ENCODE assay signal across 16 cellular contexts in the genomic region with DNA sequence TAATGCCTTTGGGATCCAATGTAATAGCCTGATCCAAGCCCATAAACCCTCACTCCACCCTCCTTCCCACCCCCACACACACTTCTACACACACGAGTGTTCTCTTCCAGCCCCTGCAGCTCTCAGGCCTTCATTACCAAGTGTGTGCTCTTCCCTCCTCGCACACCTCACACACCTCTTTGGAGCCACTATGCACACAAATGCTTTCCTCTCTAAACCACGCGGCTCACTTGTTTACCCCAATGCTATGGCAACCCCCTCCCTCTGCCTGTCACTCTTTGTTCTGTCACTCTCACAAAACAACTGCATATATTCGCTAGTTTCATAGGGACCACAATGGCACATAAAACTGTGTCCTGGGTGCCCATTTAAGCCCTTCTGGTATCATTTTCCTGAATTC. TPM values are rescaled to one million over a fixed set of nuclear protein-coding genes. Genes with fewer than 3 reads are reported as not detected.
DNase-seq lines count a peak whose midpoint lies in the region; ATAC-seq, FAIRE-seq and TF ChIP-seq lines count a peak whose summit lies in the region.
"Had no signal": no experiment of that assay in that cellular context is flagged by ENCODE, and none has a peak within 500 bp of the region (broad histone marks: within the 10 kb centered on the region; RNA-seq: fewer than 3 reads in every experiment).

No MANE protein-coding gene starts in this region.

- peaks cover 12% of the 10 kb centered on the region for H3K79me1 ChIP-seq in H1 (ENCODE audit: low read depth, low read length)

- H4K91ac ChIP-seq in H1 (replicated peaks; ENCODE audit: insufficient read length, low read length), result no peak overlapping the region

- H3K27me3 Mint-ChIP-seq in stimulated activated naive B cell treated with anti-CD40 and anti-IgM and Interleukin-4, amounts not matched to agents 10 μg/mL and 1 μg/mL and 100 μg/mL, for 72 hours, result no peaks in the 10 kb centered on the region
- H3K27me3 Mint-ChIP-seq: activated CD4-positive, alpha-beta memory T cell treated with anti-CD3 and anti-CD28 coated beads for 36 hours had no signal

- no peaks in the 10 kb centered on the region for H3K27me3 ChIP-seq in H1 (replicated peaks in 1 of 4; ENCODE audit: control insufficient read depth in 3 of 4, extremely low read depth in 1 of 4, insufficient read depth in 3 of 4, low read length in 3 of 4)
- H3K27me3 ChIP-seq: cardiac muscle cell, tibial nerve had no signal

- no peak overlapping the region for H4K8ac ChIP-seq in H1 (ENCODE audit: extremely low read depth, insufficient read depth, low read length)

- peaks cover 4 to 93% of the 10 kb centered on the region in 2 experiments for H3K79me2 ChIP-seq in H1 (ENCODE audit: control insufficient read depth in 1 of 2, insufficient read depth in 2 of 2, low read length in 2 of 2)

- no peak for TF ChIP-seq EP300 in H1 (IDR thresholded peaks at IDR 0.05; ENCODE audit: borderline replicate concordance in 1 of 2, low read depth in 2 of 2, low read length in 2 of 2)

- peaks cover 24 to 41% of the 10 kb centered on the region in 2 donors for H3K36me3 Mint-ChIP-seq in stimulated activated naive B cell treated with anti-CD40 and anti-IgM and Interleukin-4, amounts not matched to agents 10 μg/mL and 1 μg/mL and 100 μg/mL, for 72 hours

- no peak overlapping the region; the same call in 1 of the 2 replicates for H3K18ac ChIP-seq in H1 (ENCODE audit: extremely low read depth, low read length)

- H3K4me3 Mint-ChIP-seq in stimulated activated naive B cell treated with anti-CD40 and anti-IgM and Interleukin-4, amounts not matched to agents 10 μg/mL and 1 μg/mL and 100 μg/mL, for 72 hours, result no peak overlapping the region
- H3K4me3 Mint-ChIP-seq: activated CD4-positive, alpha-beta memory T cell treated with anti-CD3 and anti-CD28 coated beads for 36 hours had no signal

- H3K9me3 Mint-ChIP-seq in stimulated activated naive B cell treated with anti-CD40 and anti-IgM and Interleukin-4, amounts not matched to agents 10 μg/mL and 1 μg/mL and 100 μg/mL, for 72 hours, result peaks cover 3 to 4% of the 10 kb centered on the region in 2 donors
- H3K9me3 Mint-ChIP-seq: activated CD4-positive, alpha-beta memory T cell treated with anti-CD3 and anti-CD28 coated beads for 36 hours had no signal

- no peak overlapping the region for H3K56ac ChIP-seq in H1 (replicated peaks; ENCODE audit: insufficient read length, low read depth, low read length)

- no peak overlapping the region for H2BK20ac ChIP-seq in H1 (ENCODE audit: low read length)

- no peak overlapping the region for H3K4me2 ChIP-seq in H1 (ENCODE audit: insufficient read depth in 1 of 2, low read depth in 2 of 2, low read length in 2 of 2)

- TF ChIP-seq CTCF in H1 (IDR thresholded peaks at IDR 0.05; ENCODE audit: control extremely low read depth in 1 of 3, insufficient read depth in 1 of 3, low read depth in 1 of 3, low read length in 3 of 3), result no peak
- TF ChIP-seq CTCF in omental fat pad (IDR thresholded peaks at IDR 0.05), result no peak

- DNase-seq in activated T-cell treated with anti-CD3 and anti-CD28 coated beads for 48 hours (ENCODE audit: low read depth), result peak; percentile 5
- no peak for DNase-seq in activated T-cell treated with anti-CD3 and anti-CD28 coated beads for 4 hours
- peak; percentile 86 for DNase-seq in NCI-H748 (lab: John Stamatoyannopoulos, UW; ENCODE audit: unreplicated experiment)
- no peak for DNase-seq in H1 (ENCODE audit: low read depth in 1 of 2, low spot score in 2 of 2)
- no peak for DNase-seq in stimulated activated naive B cell treated with anti-CD40 and anti-IgM and Interleukin-4, amounts not matched to agents 10 μg/mL and 1 μg/mL and 100 μg/mL, for 72 hours
- DNase-seq in cardiac septum (ENCODE audit: low spot score), result no peak
- no peak for DNase-seq in omental fat pad (ENCODE audit: low spot score)
- no peak for DNase-seq in ecto neural progenitor cell (ENCODE audit: low spot score)
- DNase-seq: activated CD4-positive, alpha-beta memory T cell treated with anti-CD3 and anti-CD28 coated beads for 36 hours; DND-41; KG1; SHP77 treated with DMSO at 0.1 percent for 48 hours; T1000 had no signal

- no peak for ATAC-seq in stimulated activated naive B cell treated with anti-CD40 and anti-IgM and Interleukin-4, amounts not matched to agents 10 μg/mL and 1 μg/mL and 100 μg/mL, for 72 hours (replicated peaks)
- ATAC-seq in omental fat pad (ENCODE audit: low FRiP score), result no peak
- ATAC-seq: activated naive CD4-positive, alpha-beta T cell treated with anti-CD3 and anti-CD28 coated beads, Interleukin-2, amount 50 U/mL, for 72 hours had no signal

- H3K4me1 ChIP-seq in H1 (replicated peaks in 1 of 4; ENCODE audit: control insufficient read depth in 3 of 4, insufficient read depth in 4 of 4, low read length in 3 of 4), result no peaks in the 10 kb centered on the region; a peak in 1 of 7 replicates

- H3K4me1 Mint-ChIP-seq in stimulated activated naive B cell treated with anti-CD40 and anti-IgM and Interleukin-4, amounts not matched to agents 10 μg/mL and 1 μg/mL and 100 μg/mL, for 72 hours, result peaks cover 27 to 50% of the 10 kb centered on the region in 2 donors

- H3K36me3 ChIP-seq in H1 (ENCODE audit: control insufficient read depth in 2 of 4, insufficient read depth in 4 of 4, low read length in 3 of 4), result peaks cover 0 to 4% (median 0%) of the 10 kb centered on the region in 4 experiments; a peak in 1 of 8 replicates
- H3K36me3 ChIP-seq: cardiac muscle cell had no signal

- no peak overlapping the region for H3K9ac ChIP-seq in H1 (replicated peaks in 1 of 4; ENCODE audit: extremely low read depth in 1 of 4, low read depth in 3 of 4, low read length in 3 of 4)

- no peak for TF ChIP-seq POLR2A in H1 (IDR thresholded peaks at IDR 0.05; ENCODE audit: control extremely low read depth in 1 of 2, low read depth in 2 of 2, low read length in 2 of 2)

- no peak overlapping the region for H3K14ac ChIP-seq in H1 (ENCODE audit: insufficient read length)

- TF ChIP-seq RAD21 in H1 (IDR thresholded peaks at IDR 0.05 in 1 of 2, conservative IDR thresholded peaks at IDR 0.05 in 1 of 2; ENCODE audit: low read depth in 2 of 2, low read length in 2 of 2), result no peak

- H2BK15ac ChIP-seq in H1 (ENCODE audit: low read length), result no peak overlapping the region

- H2BK120ac ChIP-seq in H1 (replicated peaks; ENCODE audit: low read depth, low read length), result no peak overlapping the region

- no peak overlapping the region for H2BK5ac ChIP-seq in H1 (ENCODE audit: low read depth, low read length)

- POLR2A ChIA-PET in H1 (lab: Charles Lee; ENCODE audit: partially characterized antibody), result interaction anchor here (0.7 kb wide), 1 partner anchor 8 kb away, joined by 3 read pairs; no protein-coding TSS in a partner anchor

- H2AK5ac ChIP-seq in H1 (ENCODE audit: low read depth, low read length), result 0 out of 2 replicates have a peak overlapping the region, but pooled peaks have one; percentile 53

- peak overlapping the region; percentile 2 for H3K27ac Mint-ChIP-seq in stimulated activated naive B cell treated with anti-CD40 and anti-IgM and Interleukin-4, amounts not matched to agents 10 μg/mL and 1 μg/mL and 100 μg/mL, for 72 hours
- H3K27ac Mint-ChIP-seq: activated CD4-positive, alpha-beta memory T cell treated with anti-CD3 and anti-CD28 coated beads for 36 hours; activated naive CD4-positive, alpha-beta T cell treated with anti-CD3 and anti-CD28 coated beads, Interleukin-2, amount 50 U/mL, for 72 hours had no signal

- H3K4me3 ChIP-seq in H1 (ENCODE audit: extremely low read depth in 1 of 4, insufficient read depth in 2 of 4, low read depth in 3 of 4, low read length in 4 of 4), result no peak overlapping the region
- H3K4me3 ChIP-seq: cardiac muscle cell, tibial nerve had no signal

- no peak overlapping the region for H3K4ac ChIP-seq in H1 (replicated peaks; ENCODE audit: insufficient read length, low read depth, low read length)

- no peak overlapping the region; the same call in 1 of the 2 replicates for H3K27ac ChIP-seq in H1 (ENCODE audit: low read depth, low read length)
- H3K27ac ChIP-seq: cardiac muscle cell, tibial nerve had no signal

- WGBS in H1 (ENCODE audit: extremely low coverage in 1 of 2, insufficient coverage in 1 of 2, insufficient read length in 1 of 2, insufficient replicate concordance in 2 of 2, low coverage in 1 of 2, low lambda C conversion rate in 2 of 2, missing lambda C conversion rate in 1 of 2), 2 experiments, result 91% methylated on average over 5 of the region's 5 CpGs; no CpG with 5 or more reads in 1 of the 2 experiments

- no peak overlapping the region for H4K5ac ChIP-seq in H1 (ENCODE audit: insufficient read length, low read depth, low read length)

- no peak overlapping the region for H3K23ac ChIP-seq in H1 (ENCODE audit: insufficient read length)

- no peak overlapping the region for H2AFZ ChIP-seq in H1 (ENCODE audit: low read length)

- no peaks in the 10 kb centered on the region for H3K9me3 ChIP-seq in H1 (ENCODE audit: insufficient read depth in 2 of 2, low read depth in 1 of 2, low read length in 1 of 2)
- H3K9me3 ChIP-seq: tibial nerve had no signal

- H4K20me1 ChIP-seq in H1 (replicated peaks in 1 of 2; ENCODE audit: control insufficient read depth in 1 of 2, insufficient read depth in 2 of 2, low read length in 2 of 2), result peaks cover 9 to 15% of the 10 kb centered on the region in 2 experiments

- CTCF ChIA-PET in H1 (lab: Charles Lee; ENCODE audit: partially characterized antibody), result interaction anchor here (0.6 kb wide), 1 partner anchor 109 kb away, joined by 4 read pairs; no protein-coding TSS in a partner anchor

- H3K23me2 ChIP-seq in H1 (ENCODE audit: low read depth, low read length), result no peaks in the 10 kb centered on the region

- H2BK12ac ChIP-seq in H1 (ENCODE audit: low read depth, low read length), result no peak overlapping the region

- no peak for FAIRE-seq in H1 (lab: Jason Lieb, UNC)

- intact Hi-C loops in cardiac septum (cut with DNase I), result no loop called here

TF ChIP-seq in H1, 55 proteins besides CTCF, POLR2A, EP300 and RAD21:
- no peak for TF ChIP-seq SUZ12 (IDR thresholded peaks at IDR 0.05; ENCODE audit: low read length)
- TF ChIP-seq SIN3A (conservative IDR thresholded peaks at IDR 0.05 in 1 of 2, IDR thresholded peaks at IDR 0.05 in 1 of 2; ENCODE audit: low read depth in 1 of 2, low read length in 2 of 2), result 0 out of 4 replicates have a peak, but pooled peaks of 1 of the 2 experiments have one; percentile 34

RNA-seq across cellular contexts. Expression of a gene that starts 35.1 kb away (rescaled TPM):
- 59.6 and 64.6 TPM in 2 replicates for total RNA-seq in H1 (2021; fragmentation: NEBNext Ultra II Directional; extraction: Animal tissue kit (Norgen Biotek cat#: 25700))
- 4.9 and 6.8 TPM in 2 replicates for polyA plus RNA-seq in H1 (2011; rRNA removed)
- 8.7 TPM for polyA plus RNA-seq in H1 (2011; cell fraction: cytosol; rRNA removed)
- 7.2 TPM for polyA plus RNA-seq in H1 (2011; cell fraction: nucleus; rRNA removed)
- polyA plus RNA-seq in H1 (2012, experiment 1 of 2), result 14.5 to 24.8 TPM (median 19.9 TPM) in 4 replicates
- 2.8 TPM for polyA plus RNA-seq in H1 (2012, experiment 2 of 2)
- polyA plus RNA-seq in H1 (2013, experiment 1 of 2), result 33.3 TPM
- polyA plus RNA-seq in H1 (2013, experiment 2 of 2), result 32.0 TPM
- 20.9 and 27.1 TPM in 2 replicates for polyA minus RNA-seq in H1 (2011; rRNA and poly(A)+ RNA removed)
- 20.7 TPM for polyA minus RNA-seq in H1 (2011; cell fraction: cytosol; rRNA and poly(A)+ RNA removed)
- 42.6 TPM for polyA minus RNA-seq in H1 (2011; cell fraction: nucleus; rRNA and poly(A)+ RNA removed)
- 40.3 TPM for total RNA-seq in cardiac septum
- total RNA-seq in omental fat pad, result 10 to 100 TPM; 17.0 to 23.3 (median 21.0) TPM

Comparison
In these comparisons a context has a peak if more than half of its experiments do, and no peak if none do; other contexts are left out.
1. DNase-seq: peak in activated T-cell treated with anti-CD3 and anti-CD28 coated beads for 48 hours (single experiment) and NCI-H748 (single experiment); none in activated T-cell treated with anti-CD3 and anti-CD28 coated beads for 4 hours (single experiment), H1 (0 of 2), stimulated activated naive B cell treated with anti-CD40 and anti-IgM and Interleukin-4, amounts not matched to agents 10 μg/mL and 1 μg/mL and 100 μg/mL, for 72 hours (single experiment), cardiac septum (single experiment), omental fat pad (single experiment) and ecto neural progenitor cell (single experiment).